ENCODE assay signal across 9 cellular contexts in the genomic region with DNA sequence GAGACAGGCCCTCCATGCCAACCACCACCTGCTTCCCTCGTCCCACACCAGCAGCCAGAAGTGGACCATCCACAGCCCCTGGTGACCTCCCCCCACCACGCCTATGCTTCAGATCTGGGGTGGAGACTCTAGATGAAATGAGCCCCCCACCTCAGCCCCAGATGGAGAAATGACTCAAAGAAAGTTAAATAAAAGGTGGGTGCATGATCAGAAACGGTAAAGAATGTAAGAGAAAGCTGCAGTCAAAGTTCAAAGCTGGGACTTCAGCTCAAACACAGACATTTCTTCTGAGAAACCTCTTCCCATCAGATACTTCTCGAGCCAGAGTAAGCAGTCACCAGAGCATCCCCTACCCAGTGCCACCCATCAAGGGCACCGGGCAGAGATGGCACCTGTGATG. TPM values are rescaled to one million over a fixed set of nuclear protein-coding genes. Genes with fewer than 3 reads are reported as not detected.
"Had no signal": no experiment of that assay in that cellular context is flagged by ENCODE, and none has a peak within 500 bp of the region (broad histone marks: within the 10 kb centered on the region; RNA-seq: fewer than 3 reads in every experiment).

No MANE protein-coding gene starts in this region.

- H3K36me3 ChIP-seq: HAP-1 had no signal

- H3K9me3 ChIP-seq: HAP-1 had no signal

- H3K4me3 Mint-ChIP-seq: HFFc6 had no signal

- DNase-seq: GM23248, GOT3, H7, HFFc6, IMR-90 had no signal

- H3K27ac Mint-ChIP-seq: HFFc6 had no signal

- H3K27ac ChIP-seq: GM23248 had no signal

- H3K4me1 ChIP-seq: HAP-1 had no signal

- H3K4me3 ChIP-seq: GM23248, HAP-1, K562 had no signal

RNA-seq across cellular contexts. Expression of gene HMGB4, which starts 43.1 kb away (rescaled TPM):
- total RNA-seq: GM23248, H4, H7, HFFc6, HT-29, IMR-90, K562 had no signal
